9 cellular contexts compared by ENCODE assay signal in genomic region chr4:75514131-75514948, GRCh38. TPM values are rescaled to one million over a fixed set of nuclear protein-coding genes. Genes with fewer than 3 reads are reported as not detected.
DNase-seq lines count a peak whose midpoint lies in the region; ATAC-seq and TF ChIP-seq lines count a peak whose summit lies in the region.
"Had no signal": no experiment of that assay in that cellular context is flagged by ENCODE, and none has a peak within 500 bp of the region (broad histone marks: within the 10 kb centered on the region; RNA-seq: fewer than 3 reads in every experiment).

Gene RCHY1 (minus strand): TSS chr4:75514403. CDS start chr4:75514286, 117 bp downstream.
Gene THAP6 (plus strand): TSS chr4:75514473. CDS start chr4:75515453, 980 bp downstream.

- DNase-seq in Ammon's horn (ENCODE audit: low spot score) (peak; percentile 96), NCI-H510A treated with DMSO at 0.1 percent for 48 hours (lab: John Stamatoyannopoulos, UW) (peak; percentile 99), chondrocyte (ENCODE audit: low spot score) (peak; percentile 95), kidney tubule cell (ENCODE audit: low spot score) (peak; percentile 98)
- peak; percentile 82 to 83 for DNase-seq in activated CD4-positive, alpha-beta T cell treated with anti-CD3 and anti-CD28 coated beads for 24 hours (ENCODE audit: low read depth in 2 of 2)
- peak; percentile 76 to 81 for DNase-seq in stimulated activated CD4-positive, alpha-beta T cell treated with anti-CD3 and anti-CD28 coated beads, Interleukin-1b, Interleukin-23, amount 100 ng/mL, for 4 hours (ENCODE audit: low read depth in 2 of 2)

- peak within 1 kb of the TSS; percentile 93 for H3K4me3 Mint-ChIP-seq in chondrocyte (ENCODE audit: unreplicated experiment)

- peak; percentile 97 for ATAC-seq in HG03439 (IDR thresholded peaks at IDR 0.05; ENCODE audit: unreplicated experiment)

- peak within 1 kb of the TSS; percentile 97 for H3K27ac Mint-ChIP-seq in chondrocyte (ENCODE audit: unreplicated experiment)

- peaks cover 14% of the 10 kb centered on the region for H3K36me3 Mint-ChIP-seq in chondrocyte (ENCODE audit: low read depth)

- H3K9me3 Mint-ChIP-seq in chondrocyte (ENCODE audit: low read depth) = no peaks in the 10 kb centered on the region
- H3K9me3 Mint-ChIP-seq: nephron had no signal

- TF ChIP-seq POLR2A in GM19193 (IDR thresholded peaks at IDR 0.05; ENCODE audit: extremely low read depth, insufficient read depth, insufficient read length) = peak; percentile 97

- peaks cover 25% of the 10 kb centered on the region for H3K4me1 Mint-ChIP-seq in chondrocyte (ENCODE audit: low read depth)

- no peaks in the 10 kb centered on the region for H3K27me3 Mint-ChIP-seq in chondrocyte (ENCODE audit: low read depth)

- peak; percentile 30 for TF ChIP-seq CTCF in chondrocyte (IDR thresholded peaks at IDR 0.05)

RNA-seq across cellular contexts. Expression of gene RCHY1, which starts in this region (rescaled TPM):
- total RNA-seq in chondrocyte = 15.2 to 18.7 TPM (median 17.6 TPM) in 3 replicates

RNA-seq across cellular contexts. Expression of gene THAP6, which starts in this region (rescaled TPM):
- 12.9 to 13.2 TPM (median 13.2 TPM) in 3 replicates for total RNA-seq in chondrocyte

Comparison
In these comparisons a context has a peak if more than half of its experiments do, and no peak if none do; other contexts are left out.
1. Peak in every context shown above with its lines: DNase-seq and ATAC-seq.